8 cellular contexts compared by ENCODE assay signal in the genomic region with DNA sequence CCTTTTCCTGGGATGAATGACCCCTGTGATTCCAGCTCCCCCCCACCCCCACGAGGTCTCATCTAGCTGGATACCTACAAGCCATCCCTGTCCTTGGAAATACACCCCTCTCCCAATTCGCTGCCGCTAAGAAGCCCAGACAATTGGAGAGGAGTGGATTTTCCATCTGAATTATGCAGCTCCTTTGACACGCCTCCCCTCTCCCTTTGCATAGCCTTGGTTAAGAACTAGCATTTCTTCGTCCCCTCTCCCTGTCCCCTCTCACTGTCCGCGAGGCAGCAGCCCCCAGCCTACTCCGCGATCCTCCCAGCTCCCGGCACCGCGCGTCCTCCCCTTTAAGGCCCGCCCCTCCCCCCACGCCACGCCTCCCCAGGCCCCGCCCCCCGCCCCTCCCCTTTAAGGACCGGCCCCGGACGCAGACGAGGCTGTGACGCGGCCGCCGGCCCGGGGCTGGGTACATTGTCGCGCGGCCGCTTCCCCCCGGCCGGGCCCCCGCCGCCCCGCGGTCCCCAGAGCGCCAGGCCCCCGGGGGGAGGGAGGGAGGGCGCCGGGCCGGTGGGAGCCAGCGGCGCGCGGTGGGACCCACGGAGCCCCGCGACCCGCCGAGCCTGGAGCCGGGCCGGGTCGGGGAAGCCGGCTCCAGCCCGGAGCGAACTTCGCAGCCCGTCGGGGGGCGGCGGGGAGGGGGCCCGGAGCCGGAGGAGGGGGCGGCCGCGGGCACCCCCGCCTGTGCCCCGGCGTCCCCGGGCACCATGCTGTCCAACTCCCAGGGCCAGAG. TPM values are rescaled to one million over a fixed set of nuclear protein-coding genes. Genes with fewer than 3 reads are reported as not detected.
DNase-seq lines count a peak whose midpoint lies in the region; ATAC-seq, FAIRE-seq and TF ChIP-seq lines count a peak whose summit lies in the region.

A gene (plus strand): TSS at position 428 of the 778 bp plus-strand sequence. CDS start 325 bp downstream, at position 753.

- peak within 1 kb of the TSS; percentile 96 for H3K27ac Mint-ChIP-seq in CD4-positive, alpha-beta T cell
- H3K27ac Mint-ChIP-seq in T-helper 17 cell: peak within 1 kb of the TSS; percentile 92

- H3K36me3 ChIP-seq in right atrium auricular region: no peaks in the 10 kb centered on the region

- DNase-seq in CD4-positive, alpha-beta T cell: peak; percentile 58 to 78 (median 70)
- DNase-seq in LoVo (ENCODE audit: low spot score) (peak; percentile 75), T-helper 17 cell (peak; percentile 67 to 80 (median 74)), amygdala (lab: John Stamatoyannopoulos, UW) (peak in 55 of 56 donors; percentile 28 to 87 (median 68)), right atrium auricular region (ENCODE audit: low spot score) (peak; percentile 81), pulmonary artery endothelial cell (ENCODE audit: low read depth, low spot score) (no peak), urothelium cell line (ENCODE audit: low spot score) (peak; percentile 96)

- no peaks in the 10 kb centered on the region for H3K9me3 ChIP-seq in CD4-positive, alpha-beta T cell (ENCODE audit: control insufficient read depth, low read length)
- no peaks in the 10 kb centered on the region for H3K9me3 ChIP-seq in T-helper 17 cell (ENCODE audit: control insufficient read depth, low read length, poor library complexity, severe bottlenecking)
- no peaks in the 10 kb centered on the region for H3K9me3 ChIP-seq in right atrium auricular region

- H3K4me3 Mint-ChIP-seq in CD4-positive, alpha-beta T cell: peak within 1 kb of the TSS; percentile 98
- peak within 1 kb of the TSS; percentile 98 for H3K4me3 Mint-ChIP-seq in T-helper 17 cell

- H3K4me1 ChIP-seq in right atrium auricular region: peaks cover 0 to 43% of the 10 kb centered on the region in 2 donors

- no peak for TF ChIP-seq CTCF in CD4-positive, alpha-beta T cell (IDR thresholded peaks at IDR 0.05)
- TF ChIP-seq CTCF in right atrium auricular region (IDR thresholded peaks at IDR 0.05): no peak

- H3K27me3 Mint-ChIP-seq in CD4-positive, alpha-beta T cell: no peaks in the 10 kb centered on the region
- no peaks in the 10 kb centered on the region for H3K27me3 Mint-ChIP-seq in T-helper 17 cell

- POLR2A ChIA-PET in CD4-positive, alpha-beta T cell (lab: Charles Lee): interaction anchor here (0.6 to 1.3 kb wide), 4 partner anchors 16 to 72 kb away, joined by 3 to 4 read pairs (median 3); a partner anchor contains a TSS

- CTCF ChIA-PET in CD4-positive, alpha-beta T cell (lab: Charles Lee): interaction anchor here (0.7 kb wide), 2 partner anchors 12 to 20 kb away, joined by 3 read pairs; no protein-coding TSS in a partner anchor

- H3K27me3 ChIP-seq in CD4-positive, alpha-beta T cell (ENCODE audit: control insufficient read depth, insufficient read depth, low read length): no peaks in the 10 kb centered on the region
- H3K27me3 ChIP-seq in right atrium auricular region: no peaks in the 10 kb centered on the region

- no peaks in the 10 kb centered on the region for H3K9me3 Mint-ChIP-seq in CD4-positive, alpha-beta T cell

- H3K4me1 Mint-ChIP-seq in CD4-positive, alpha-beta T cell (ENCODE audit: low read depth): peaks cover 44% of the 10 kb centered on the region
- peaks cover 38% of the 10 kb centered on the region for H3K4me1 Mint-ChIP-seq in T-helper 17 cell

- H3K27ac ChIP-seq in CD4-positive, alpha-beta T cell (ENCODE audit: low read depth, low read length): peak within 1 kb of the TSS; percentile 78
- H3K27ac ChIP-seq in right atrium auricular region: peak within 1 kb of the TSS; percentile 97 to 98

- H3K36me3 Mint-ChIP-seq in CD4-positive, alpha-beta T cell (ENCODE audit: low read depth): peaks cover 15% of the 10 kb centered on the region
- H3K36me3 Mint-ChIP-seq in T-helper 17 cell (ENCODE audit: low read depth): no peaks in the 10 kb centered on the region

- peak; percentile 75 for ATAC-seq in CD4-positive, alpha-beta T cell (ENCODE audit: poor library complexity)
- ATAC-seq in GM19467 (IDR thresholded peaks at IDR 0.05; ENCODE audit: unreplicated experiment) (peak; percentile 38), T-helper 17 cell (peak; percentile 79)

- FAIRE-seq in urothelium cell line (lab: Jason Lieb, UNC): no peak

- intact Hi-C loops in CD4-positive, alpha-beta T cell (cut with DNase I, micrococcal nuclease): loop anchor here (1.0 to 5.0 kb wide), 4 partner anchors 33 to 177 kb away; a partner anchor contains a TSS

- peak within 1 kb of the TSS; percentile 80 to 96 for H3K4me3 ChIP-seq in right atrium auricular region

RNA-seq across cellular contexts. Expression of the gene that starts here (rescaled TPM):
- 100 to 1,000 TPM; 157 to 166 TPM for total RNA-seq in CD4-positive, alpha-beta T cell
- total RNA-seq in T-helper 17 cell (100 to 1,000 TPM; 181 to 182 TPM), right atrium auricular region (100 to 1,000 TPM; 136 to 158 TPM), pulmonary artery endothelial cell (40.9 and 44.5 TPM in 2 replicates)
